ENCODE assay signal across 23 cellular contexts in the genomic region with DNA sequence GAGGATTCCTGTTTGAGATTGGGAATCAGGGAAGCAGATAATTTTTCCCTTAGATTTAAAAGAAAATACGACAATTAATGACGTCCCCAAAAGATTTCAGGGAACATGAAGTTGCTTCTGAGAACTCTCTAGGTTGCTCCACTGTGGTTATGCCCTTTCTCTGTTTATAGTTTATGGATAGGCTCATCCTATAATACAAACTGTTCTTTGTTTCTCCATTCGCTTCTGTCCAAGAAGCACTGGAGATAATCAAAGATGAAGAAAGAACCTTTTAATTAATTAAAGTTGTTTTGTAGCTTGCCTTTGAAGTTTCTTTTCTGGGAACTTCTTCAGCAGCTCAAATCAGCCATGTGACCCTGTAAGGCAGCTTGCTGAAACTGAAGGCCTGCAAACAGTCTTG.
"Had no signal": no experiment of that assay in that cellular context is flagged by ENCODE, and none has a peak within 500 bp of the region (broad histone marks: within the 10 kb centered on the region; RNA-seq: fewer than 3 reads in every experiment).

No MANE protein-coding gene starts in this region.

- H3K4me1 ChIP-seq: Peyer's patch, SJCRH30 had no signal

- DNase-seq: IMR-90, Karpas-422, KG1, MG63, NCI-H1092 treated with DMSO at 0.1 percent for 48 hours, NCI-H1436, NCI-H187, NCI-H2029, NCI-H226, NCI-H446, NCI-H510A, NCI-H524 treated with DMSO at 0.1 percent for 48 hours, NCI-H69, NCI-H774, PC-9, Peyer's patch, SHP77 treated with DMSO at 0.1 percent for 48 hours, SJCRH30, SK-N-SH, SW 1271, T-cell had no signal

- H3K27me3 ChIP-seq: MG63, Peyer's patch, SJCRH30 had no signal

- ATAC-seq: HepG2, Right ventricle myocardium inferior, T-cell had no signal

- H3K9ac ChIP-seq: SK-N-SH had no signal

- H3K9me3 ChIP-seq: MG63, Peyer's patch, SK-N-SH had no signal

- H3K36me3 ChIP-seq: MG63, Peyer's patch, SJCRH30 had no signal

- H3K27ac ChIP-seq: PC-9, Peyer's patch, SJCRH30 had no signal

- H3K4me3 ChIP-seq: MG63, PC-9, Peyer's patch, SJCRH30 had no signal
